Comparison of ENCODE assay signal across 10 cellular contexts in the genomic region with DNA sequence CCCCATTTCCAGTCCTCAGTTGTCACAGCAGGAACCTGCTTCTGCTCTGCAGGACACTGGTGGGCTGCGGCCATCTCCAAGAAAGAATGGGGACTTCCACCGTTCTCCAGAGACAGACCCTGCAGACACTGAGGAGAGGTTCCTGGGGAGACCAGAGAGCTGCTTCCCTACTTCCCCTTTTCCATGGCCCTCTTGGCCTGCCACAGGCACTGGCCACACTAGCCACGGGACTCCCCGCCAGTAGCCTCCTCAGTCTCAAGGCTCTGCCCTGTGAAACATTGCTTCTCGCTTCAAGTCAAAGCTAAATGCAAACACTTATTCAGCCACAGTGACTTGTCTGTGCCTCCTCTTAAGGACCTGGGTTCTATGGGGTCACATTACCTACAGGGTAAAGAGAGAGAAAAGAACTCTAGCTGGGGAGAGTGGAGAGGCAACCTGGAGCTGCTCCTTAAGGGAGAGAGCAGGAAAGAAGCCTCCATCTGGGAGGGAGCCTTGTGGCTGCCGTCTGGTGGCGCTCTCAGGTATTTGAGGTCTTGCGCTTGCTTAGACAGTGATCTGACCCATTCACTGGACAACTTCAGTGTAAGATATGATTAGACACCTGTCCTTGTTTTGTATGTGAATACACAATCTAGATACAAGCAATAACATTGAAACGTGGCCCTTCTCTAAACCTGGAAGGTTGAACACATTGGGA. TPM values are rescaled to one million over a fixed set of nuclear protein-coding genes. Genes with fewer than 3 reads are reported as not detected.
DNase-seq lines count a peak whose midpoint lies in the region; ATAC-seq, FAIRE-seq and TF ChIP-seq lines count a peak whose summit lies in the region.
"Had no signal": no experiment of that assay in that cellular context is flagged by ENCODE, and none has a peak within 500 bp of the region (broad histone marks: within the 10 kb centered on the region; RNA-seq: fewer than 3 reads in every experiment).

No MANE protein-coding gene starts in this region.

- H2AK5ac ChIP-seq in mesenchymal stem cell (ENCODE audit: low read length, severe bottlenecking) = no peak overlapping the region

- no peak overlapping the region for H3K4me2 ChIP-seq in mesenchymal stem cell (ENCODE audit: low read length, poor library complexity, severe bottlenecking)

- H3K36me3 ChIP-seq in mesenchymal stem cell (ENCODE audit: control insufficient read depth in 1 of 2, insufficient read depth in 2 of 2, low read depth in 1 of 2, low read length in 2 of 2) = peaks cover 0 to 2% of the 10 kb centered on the region in 2 experiments
- H3K36me3 ChIP-seq: gastroesophageal sphincter had no signal

- no peak for DNase-seq in GM12892 (ENCODE audit: insufficient read length)
- DNase-seq in HPDE6-E6E7 (ENCODE audit: extremely low spot score) = peak; percentile 38
- peak; percentile 10 for DNase-seq in T1000 (lab: John Stamatoyannopoulos, UW)
- no peak for DNase-seq in mesenchymal stem cell
- no peak for DNase-seq in NCI-H2227 (lab: John Stamatoyannopoulos, UW; ENCODE audit: unreplicated experiment)
- no peak for DNase-seq in NCI-H446 treated with DMSO at 0.1 percent for 48 hours (lab: John Stamatoyannopoulos, UW)

- H2BK120ac ChIP-seq in mesenchymal stem cell (ENCODE audit: low read depth, low read length) = no peak overlapping the region

- H3K9ac ChIP-seq in mesenchymal stem cell (ENCODE audit: low read length) = no peak overlapping the region

- FAIRE-seq in GM12892 (lab: Jason Lieb, UNC) = peak; percentile 5

- H3K9me3 ChIP-seq in mesenchymal stem cell (ENCODE audit: control insufficient read depth, low read length) = no peaks in the 10 kb centered on the region
- H3K9me3 ChIP-seq: gastroesophageal sphincter had no signal

- peaks cover 34 to 42% of the 10 kb centered on the region in 2 experiments for H3K27me3 ChIP-seq in mesenchymal stem cell (ENCODE audit: control insufficient read depth in 1 of 2, insufficient read depth in 1 of 2, low read length in 2 of 2)

- H3K79me1 ChIP-seq in mesenchymal stem cell (replicated peaks; ENCODE audit: low read length, poor library complexity, severe bottlenecking) = no peaks in the 10 kb centered on the region

- no peak overlapping the region for H2BK15ac ChIP-seq in mesenchymal stem cell (ENCODE audit: low read depth, poor library complexity, severe bottlenecking)

- H2AFZ ChIP-seq in mesenchymal stem cell (ENCODE audit: low read depth, low read length) = no peak overlapping the region

- ATAC-seq in HG02970 (IDR thresholded peaks at IDR 0.05; ENCODE audit: low FRiP score, unreplicated experiment) = no peak
- ATAC-seq in GM19328 (IDR thresholded peaks at IDR 0.05; ENCODE audit: unreplicated experiment) = no peak
- ATAC-seq: gastroesophageal sphincter had no signal

- no peak overlapping the region for H3K18ac ChIP-seq in mesenchymal stem cell (ENCODE audit: low read depth in 1 of 2, low read length in 2 of 2)

- peak overlapping the region in 1 of 2 experiments; percentile 14 for H3K23ac ChIP-seq in mesenchymal stem cell (ENCODE audit: low read length in 2 of 2)

- H4K8ac ChIP-seq in mesenchymal stem cell (ENCODE audit: low read length) = no peak overlapping the region

- no peak overlapping the region for H3K4ac ChIP-seq in mesenchymal stem cell (ENCODE audit: low read depth in 1 of 2, low read length in 2 of 2)

- no peak overlapping the region for H3K4me3 ChIP-seq in mesenchymal stem cell (ENCODE audit: insufficient read depth in 1 of 2, low read depth in 1 of 2, low read length in 2 of 2)
- H3K4me3 ChIP-seq: gastroesophageal sphincter had no signal

- H4K91ac ChIP-seq in mesenchymal stem cell (ENCODE audit: low read length) = no peak overlapping the region

- 56% methylated on average over 7 of the region's 9 CpGs for WGBS in mesenchymal stem cell

- no peak overlapping the region for H3K14ac ChIP-seq in mesenchymal stem cell (ENCODE audit: low read length in 2 of 2)

- no peak overlapping the region for H3K27ac ChIP-seq in mesenchymal stem cell (ENCODE audit: low read length, poor library complexity, severe bottlenecking)
- H3K27ac ChIP-seq: gastroesophageal sphincter had no signal

- no peak for TF ChIP-seq POLR2A in GM12892 (IDR thresholded peaks at IDR 0.05; ENCODE audit: low read depth, low read length)

- H2BK5ac ChIP-seq in mesenchymal stem cell (ENCODE audit: low read depth, low read length, poor library complexity, severe bottlenecking) = peak overlapping the region; percentile 11

- no peak overlapping the region for H2BK12ac ChIP-seq in mesenchymal stem cell (ENCODE audit: low read length in 2 of 2)

- H3K4me1 ChIP-seq in mesenchymal stem cell (ENCODE audit: control insufficient read depth, insufficient read depth, low read depth, low read length) = peaks cover 6% of the 10 kb centered on the region
- H3K4me1 ChIP-seq: gastroesophageal sphincter had no signal

RNA-seq across cellular contexts. Expression of gene SLAMF8, which starts 5.4 kb away (rescaled TPM):
- not detected for polyA plus RNA-seq in GM12892 (2012; ENCODE audit: missing spikeins)
- 0.03 TPM for polyA plus RNA-seq in mesenchymal stem cell (2013, experiment 1 of 2)
- not detected for polyA plus RNA-seq in mesenchymal stem cell (2013, experiment 2 of 2)
- polyA plus RNA-seq: neural cell had no signal

RNA-seq across cellular contexts. Expression of gene FCRL6, which starts 19.2 kb away (rescaled TPM):
- not detected for polyA plus RNA-seq in GM12892 (2012; ENCODE audit: missing spikeins)
- polyA plus RNA-seq in mesenchymal stem cell (2013, experiment 1 of 2) = not detected
- not detected for polyA plus RNA-seq in mesenchymal stem cell (2013, experiment 2 of 2)
- polyA plus RNA-seq: neural cell had no signal

RNA-seq across cellular contexts. Expression of gene DUSP23, which starts 40.6 kb away (rescaled TPM):
- polyA plus RNA-seq in GM12892 (2012; ENCODE audit: missing spikeins) = 4.0 TPM
- polyA plus RNA-seq in mesenchymal stem cell (2013, experiment 1 of 2) = 22.2 TPM
- 22.4 TPM for polyA plus RNA-seq in mesenchymal stem cell (2013, experiment 2 of 2)

RNA-seq across cellular contexts. Expression of gene VSIG8, which starts 41.1 kb away (rescaled TPM):
- not detected for polyA plus RNA-seq in GM12892 (2012; ENCODE audit: missing spikeins)
- polyA plus RNA-seq in mesenchymal stem cell (2013, experiment 1 of 2) = not detected
- not detected for polyA plus RNA-seq in mesenchymal stem cell (2013, experiment 2 of 2)

Comparison
In these comparisons a context has a peak if more than half of its experiments do, and no peak if none do; other contexts are left out.
1. DNase-seq: peak in HPDE6-E6E7 (single experiment) and T1000 (single experiment); none in GM12892 (single experiment), mesenchymal stem cell (single experiment), NCI-H2227 (single experiment) and NCI-H446 treated with DMSO at 0.1 percent for 48 hours (single experiment).